In the genomic region with DNA sequence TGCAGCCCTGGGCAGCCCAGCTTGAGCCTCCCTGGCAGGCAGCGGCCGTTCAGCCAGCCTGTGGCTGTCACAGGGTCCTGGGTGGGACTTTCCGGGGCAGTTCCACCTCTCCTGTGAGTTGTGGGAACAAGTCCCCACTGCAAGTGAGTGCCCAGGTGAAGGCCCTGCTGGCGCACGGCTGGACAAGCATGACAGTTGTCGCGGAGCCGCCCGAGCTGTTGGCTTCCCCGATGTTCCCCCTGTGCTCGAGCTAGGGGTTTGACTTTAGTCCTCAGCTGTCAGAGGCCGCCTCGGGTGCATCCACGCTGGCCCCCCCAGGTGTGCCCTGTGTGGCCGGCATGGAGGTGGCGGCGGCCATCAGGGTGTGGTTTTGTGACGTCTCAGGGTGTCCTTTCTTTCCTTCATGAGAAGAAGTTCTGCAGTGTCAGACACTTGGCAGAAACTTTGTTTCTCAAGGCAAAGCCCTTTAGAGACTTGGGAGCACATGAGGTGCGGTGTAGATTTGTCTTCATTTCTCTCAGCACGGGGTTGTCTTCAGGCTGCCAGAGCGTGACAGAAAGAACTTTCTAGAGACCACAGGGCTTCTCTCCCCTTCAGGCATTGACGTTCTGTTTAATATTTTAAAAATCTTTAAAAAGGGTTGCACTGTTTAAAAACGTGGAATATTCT, we compare ENCODE assay signal across 16 cellular contexts.
A peak's percentile ranks its signal among the peaks of the same experiment; 100 is the strongest.
DNase-seq lines count a peak whose midpoint lies in the region; ATAC-seq and TF ChIP-seq lines count a peak whose summit lies in the region.
"Had no signal": no experiment of that assay in that cellular context is flagged by ENCODE, and none has a peak within 500 bp of the region (broad histone marks: within the 10 kb centered on the region; RNA-seq: fewer than 3 reads in every experiment).

No MANE protein-coding gene starts in this region.

- ATAC-seq in GM18858 (IDR thresholded peaks at IDR 0.05; ENCODE audit: unreplicated experiment) (peak; percentile 29), HG02798 (IDR thresholded peaks at IDR 0.05; ENCODE audit: poor library complexity, unreplicated experiment) (peak; percentile 11)
- ATAC-seq: naive thymus-derived CD8-positive, alpha-beta T cell; PC-3 had no signal

- H3K9me3 ChIP-seq in breast epithelium (no peaks in the 10 kb centered on the region), MG63 (no peaks in the 10 kb centered on the region)
- H3K9me3 ChIP-seq: suprapubic skin had no signal

- peaks cover 5% of the 10 kb centered on the region for H3K36me3 Mint-ChIP-seq in neural crest cell (ENCODE audit: low read depth)
- H3K36me3 Mint-ChIP-seq: CD4-positive, alpha-beta memory T cell; naive thymus-derived CD8-positive, alpha-beta T cell had no signal

- H3K4me3 Mint-ChIP-seq in neural crest cell = peak overlapping the region; percentile 41

- H3K4me1 ChIP-seq in breast epithelium = peaks cover 6 to 15% of the 10 kb centered on the region in 2 donors

- intact Hi-C loops in breast epithelium (cut with DNase I; ENCODE audit: low total_unique reads) = loop anchor here (5.0 kb wide), 1 partner anchor 1995 kb away; no protein-coding TSS in a partner anchor

- H3K36me3 ChIP-seq in breast epithelium (no peaks in the 10 kb centered on the region), MG63 (peaks cover 9% of the 10 kb centered on the region)

- peaks cover 62% of the 10 kb centered on the region for H3K4me1 Mint-ChIP-seq in neural crest cell

- no peak overlapping the region for H3K27ac ChIP-seq in breast epithelium
- H3K27ac ChIP-seq: HL-60, suprapubic skin had no signal

- peak; percentile 13 for DNase-seq in choroid plexus epithelial cell (ENCODE audit: low read depth)
- no peak for DNase-seq in neural crest cell (ENCODE audit: low read depth, low spot score)
- no peak for DNase-seq in GM10266 (ENCODE audit: extremely low spot score)
- DNase-seq in breast epithelium (ENCODE audit: low spot score in 2 of 2) = no peak
- no peak for DNase-seq in MG63
- no peak for DNase-seq in anterior cingulate cortex (lab: John Stamatoyannopoulos, UW)
- DNase-seq: activated T-cell treated with anti-CD3 and anti-CD28 coated beads, Interleukin-2, amount 50 U/mL, for 1 hour; amniotic stem cell; PC-3 had no signal

- H3K27me3 ChIP-seq in breast epithelium (no peaks in the 10 kb centered on the region), MG63 (no peaks in the 10 kb centered on the region)
- H3K27me3 ChIP-seq: suprapubic skin had no signal

- H3K9me3 Mint-ChIP-seq in neural crest cell = no peaks in the 10 kb centered on the region
- H3K9me3 Mint-ChIP-seq: CD4-positive, alpha-beta memory T cell; naive thymus-derived CD8-positive, alpha-beta T cell had no signal

- TF ChIP-seq CTCF in choroid plexus epithelial cell (conservative IDR thresholded peaks at IDR 0.05; ENCODE audit: low read depth, low read length) = no peak
- no peak for TF ChIP-seq CTCF in neural crest cell (conservative IDR thresholded peaks at IDR 0.05)
- TF ChIP-seq CTCF in GM10266 (IDR thresholded peaks at IDR 0.05; ENCODE audit: control insufficient read depth, insufficient read depth, low read depth, missing control alignments) = no peak
- no peak for TF ChIP-seq CTCF in breast epithelium (IDR thresholded peaks at IDR 0.05)

- H3K4me3 ChIP-seq in choroid plexus epithelial cell (ENCODE audit: low read depth, low read length) (no peak overlapping the region), breast epithelium (no peak overlapping the region), MG63 (no peak overlapping the region)
- H3K4me3 ChIP-seq: skin epidermis, suprapubic skin had no signal

- H3K27me3 Mint-ChIP-seq in neural crest cell (ENCODE audit: low read depth) = peaks cover 7% of the 10 kb centered on the region

- no peak overlapping the region for H3K27ac Mint-ChIP-seq in neural crest cell (ENCODE audit: unreplicated experiment)
- H3K27ac Mint-ChIP-seq: CD4-positive, alpha-beta memory T cell had no signal

- no peak for TF ChIP-seq POLR2A in breast epithelium (IDR thresholded peaks at IDR 0.05)
